ENCODE assay signal across 12 cellular contexts in genomic region chr2:32688511-32688910, GRCh38.
DNase-seq lines count a peak whose midpoint lies in the region; ATAC-seq, FAIRE-seq and TF ChIP-seq lines count a peak whose summit lies in the region.
"Had no signal": no experiment of that assay in that cellular context is flagged by ENCODE, and none has a peak within 500 bp of the region (broad histone marks: within the 10 kb centered on the region; RNA-seq: fewer than 3 reads in every experiment).

No MANE protein-coding gene starts in this region.

- POLR2A ChIA-PET in K562 (lab: Yijun Ruan, JAX) = no interaction called here

- no peak overlapping the region for H3K4me3 Mint-ChIP-seq in activated T-helper 2 cell treated with anti-CD3 and anti-CD28 coated beads, Interferon-gamma antibody, Interleukin-2, Interleukin-4, amounts not matched to agents 10 μg/mL and 5 μg/mL and 100 μg/mL, durations not matched to agents 14 hours and 24 hours and 36 hours (ENCODE audit: low read depth)
- H3K4me3 Mint-ChIP-seq: CD4-positive, alpha-beta T cell had no signal

- H3K27me3 Mint-ChIP-seq in activated T-helper 2 cell treated with anti-CD3 and anti-CD28 coated beads, Interferon-gamma antibody, Interleukin-2, Interleukin-4, amounts not matched to agents 10 μg/mL and 5 μg/mL and 100 μg/mL, durations not matched to agents 14 hours and 24 hours and 36 hours (ENCODE audit: low read depth) = no peaks in the 10 kb centered on the region
- H3K27me3 Mint-ChIP-seq: CD4-positive, alpha-beta T cell had no signal

- CTCF ChIA-PET in K562 (lab: Yijun Ruan, JAX; ENCODE audit: low intra/inter-chr PET ratio) = no interaction called here

- H4K20me1 ChIP-seq in K562 (replicated peaks; ENCODE audit: control insufficient read depth, insufficient read depth, low read length) = no peaks in the 10 kb centered on the region

- FAIRE-seq in K562 (lab: Jason Lieb, UNC) = peak; percentile 61

- peaks cover 4% of the 10 kb centered on the region for H3K36me3 Mint-ChIP-seq in activated T-helper 2 cell treated with anti-CD3 and anti-CD28 coated beads, Interferon-gamma antibody, Interleukin-2, Interleukin-4, amounts not matched to agents 10 μg/mL and 5 μg/mL and 100 μg/mL, durations not matched to agents 14 hours and 24 hours and 36 hours (ENCODE audit: low read depth)

- TF ChIP-seq CTCF in K562 (IDR thresholded peaks at IDR 0.05 in 2 of 3, conservative IDR thresholded peaks at IDR 0.05 in 1 of 3; ENCODE audit: insufficient read depth in 2 of 3, low read depth in 1 of 3, low read length in 3 of 3) (no peak), thyroid gland (IDR thresholded peaks at IDR 0.05) (no peak)

- no peaks in the 10 kb centered on the region for H3K9me1 ChIP-seq in K562 (ENCODE audit: control insufficient read depth, insufficient read depth, low read length)

- H3K4me1 ChIP-seq in K562 (replicated peaks in 1 of 2; ENCODE audit: control insufficient read depth in 2 of 2, insufficient read depth in 2 of 2, low read length in 2 of 2) = no peaks in the 10 kb centered on the region; a peak in 1 of 5 replicates
- H3K4me1 ChIP-seq in thyroid gland = no peaks in the 10 kb centered on the region
- peaks cover 2% of the 10 kb centered on the region; the same call in 1 of the 2 replicates for H3K4me1 ChIP-seq in HAP-1
- H3K4me1 ChIP-seq: prostate gland had no signal

- DNase-seq in AML-193 (lab: John Stamatoyannopoulos, UW) (peak; percentile 23 to 24), K562 (ENCODE audit: extremely low read depth in 1 of 4, low spot score in 3 of 4) (no peak), thyroid gland (no peak), HAP-1 (ENCODE audit: low spot score in 2 of 2) (no peak)
- DNase-seq in activated T-helper 2 cell treated with anti-CD3 and anti-CD28 coated beads, Interferon-gamma antibody, Interleukin-2, Interleukin-4, amounts not matched to agents 10 μg/mL and 5 μg/mL and 100 μg/mL, durations not matched to agents 14 hours and 24 hours and 36 hours (ENCODE audit: low spot score) = no peak
- DNase-seq: CD4-positive, alpha-beta T cell; NCI-H2029 had no signal

- no peak for TF ChIP-seq EP300 in K562 (IDR thresholded peaks at IDR 0.05; ENCODE audit: low read length)

- no peak overlapping the region for H3K4me2 ChIP-seq in K562 (ENCODE audit: insufficient read depth, low read length)

- H3K27me3 ChIP-seq in K562 (ENCODE audit: control insufficient read depth in 2 of 2, insufficient read depth in 2 of 2, low read length in 2 of 2) (no peaks in the 10 kb centered on the region), thyroid gland (no peaks in the 10 kb centered on the region), HAP-1 (ENCODE audit: low read depth) (no peaks in the 10 kb centered on the region)
- H3K27me3 ChIP-seq: ascending aorta had no signal

- no TSS peak for BruUV-seq in K562 (replicated peaks; lab: Mats Ljungman, UMichigan)

- H2AFZ ChIP-seq in K562 (ENCODE audit: low read depth, low read length) = no peak overlapping the region

- no peak overlapping the region for H3K27ac ChIP-seq in K562 (ENCODE audit: extremely low read depth, low read depth, low read length)
- no peak overlapping the region for H3K27ac ChIP-seq in thyroid gland
- H3K27ac ChIP-seq: ascending aorta, prostate gland had no signal

- no peak overlapping the region for H3K27ac Mint-ChIP-seq in activated T-helper 2 cell treated with anti-CD3 and anti-CD28 coated beads, Interferon-gamma antibody, Interleukin-2, Interleukin-4, amounts not matched to agents 10 μg/mL and 5 μg/mL and 100 μg/mL, durations not matched to agents 14 hours and 24 hours and 36 hours
- H3K27ac Mint-ChIP-seq: CD4-positive, alpha-beta T cell had no signal

- no peaks in the 10 kb centered on the region for H3K9me3 Mint-ChIP-seq in activated T-helper 2 cell treated with anti-CD3 and anti-CD28 coated beads, Interferon-gamma antibody, Interleukin-2, Interleukin-4, amounts not matched to agents 10 μg/mL and 5 μg/mL and 100 μg/mL, durations not matched to agents 14 hours and 24 hours and 36 hours
- H3K9me3 Mint-ChIP-seq: CD4-positive, alpha-beta T cell had no signal

- H3K36me3 ChIP-seq in K562 (ENCODE audit: control insufficient read depth, insufficient read depth, low read length) (peaks cover 20% of the 10 kb centered on the region; the same call in 2 of the 3 replicates), thyroid gland (no peaks in the 10 kb centered on the region), HAP-1 (replicated peaks) (no peaks in the 10 kb centered on the region)
- H3K36me3 ChIP-seq: ascending aorta, prostate gland had no signal

- TF ChIP-seq POLR2A in K562 (conservative IDR thresholded peaks at IDR 0.05) (no peak), thyroid gland (IDR thresholded peaks at IDR 0.05) (no peak)

- H3K79me2 ChIP-seq in K562 (ENCODE audit: control insufficient read depth, insufficient read depth, low read length) = no peaks in the 10 kb centered on the region

- H3K9me3 ChIP-seq in K562 (replicated peaks; ENCODE audit: control insufficient read depth, insufficient read depth, low read depth, low read length) (no peaks in the 10 kb centered on the region), thyroid gland (no peaks in the 10 kb centered on the region), HAP-1 (no peaks in the 10 kb centered on the region)
- H3K9me3 ChIP-seq: ascending aorta, prostate gland had no signal

- WGBS in K562 (ENCODE audit: insufficient coverage, low coverage, missing lambda C conversion rate) = 83% methylated on average over 1 of the region's 1 CpG
- WGBS in thyroid gland, 2 donors = 92 to 99% methylated on average over 1 of the region's 1 CpG

- no peak for TF ChIP-seq RAD21 in K562 (CRISPR knock-in tag; conservative IDR thresholded peaks at IDR 0.05 in 1 of 2, IDR thresholded peaks at IDR 0.05 in 1 of 2)

- peak; percentile 72 for ATAC-seq in GM19395 (IDR thresholded peaks at IDR 0.05; ENCODE audit: unreplicated experiment)
- peak; percentile 92 for ATAC-seq in HG03558 (IDR thresholded peaks at IDR 0.05; ENCODE audit: extremely low read depth, unreplicated experiment)
- no peak for ATAC-seq in K562
- no peak for ATAC-seq in HG02840 (IDR thresholded peaks at IDR 0.05; ENCODE audit: low FRiP score, unreplicated experiment)

- H3K9ac ChIP-seq in K562 (ENCODE audit: insufficient read depth in 1 of 2, low read depth in 2 of 2, low read length in 2 of 2) = no peak overlapping the region

- in situ Hi-C loops in K562 (cut with MboI) (no loop called here), HAP-1 (cut with MboI; ENCODE audit: low sequenced_read_pairs) (no loop called here)

- intact Hi-C loops in K562 (cut with micrococcal nuclease) (no loop called here), thyroid gland (cut with DNase I) (no loop called here)
- intact Hi-C loops in activated T-helper 2 cell treated with anti-CD3 and anti-CD28 coated beads, Interferon-gamma antibody, Interleukin-2, Interleukin-4, amounts not matched to agents 10 μg/mL and 5 μg/mL and 100 μg/mL, durations not matched to agents 14 hours and 24 hours and 36 hours (cut with micrococcal nuclease) = no loop called here

- H3K4me3 ChIP-seq in K562 (no peak overlapping the region), thyroid gland (replicated peaks in 1 of 3) (no peak overlapping the region), HAP-1 (no peak overlapping the region)
- H3K4me3 ChIP-seq: ascending aorta, prostate gland had no signal

- H3K4me1 Mint-ChIP-seq in activated T-helper 2 cell treated with anti-CD3 and anti-CD28 coated beads, Interferon-gamma antibody, Interleukin-2, Interleukin-4, amounts not matched to agents 10 μg/mL and 5 μg/mL and 100 μg/mL, durations not matched to agents 14 hours and 24 hours and 36 hours (ENCODE audit: low read depth) = peaks cover 11% of the 10 kb centered on the region

TF ChIP-seq in K562, 482 proteins besides CTCF, POLR2A, EP300 and RAD21:
- TF ChIP-seq, protein P1, sequence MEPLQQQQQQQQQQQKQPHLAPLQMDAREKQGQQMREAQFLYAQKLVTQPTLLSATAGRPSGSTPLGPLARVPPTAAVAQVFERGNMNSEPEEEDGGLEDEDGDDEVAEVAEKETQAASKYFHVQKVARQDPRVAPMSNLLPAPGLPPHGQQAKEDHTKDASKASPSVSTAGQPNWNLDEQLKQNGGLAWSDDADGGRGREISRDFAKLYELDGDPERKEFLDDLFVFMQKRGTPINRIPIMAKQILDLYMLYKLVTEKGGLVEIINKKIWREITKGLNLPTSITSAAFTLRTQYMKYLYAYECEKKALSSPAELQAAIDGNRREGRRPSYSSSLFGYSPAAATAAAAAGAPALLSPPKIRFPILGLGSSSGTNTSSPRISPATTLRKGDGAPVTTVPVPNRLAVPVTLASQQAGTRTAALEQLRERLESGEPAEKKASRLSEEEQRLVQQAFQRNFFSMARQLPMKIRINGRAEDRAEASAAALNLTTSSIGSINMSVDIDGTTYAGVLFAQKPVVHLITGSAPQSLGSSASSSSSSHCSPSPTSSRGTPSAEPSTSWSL (CRISPR knock-in tag; IDR thresholded peaks at IDR 0.05; ENCODE audit: borderline replicate concordance) = no peak
- TF ChIP-seq PHF20 (IDR thresholded peaks at IDR 0.05; ENCODE audit: partially characterized antibody) (no peak), MAZ (CRISPR knock-in tag; conservative IDR thresholded peaks at IDR 0.05 in 1 of 2, IDR thresholded peaks at IDR 0.05 in 1 of 2) (no peak), ESRRB (CRISPR knock-in tag; IDR thresholded peaks at IDR 0.05; ENCODE audit: borderline replicate concordance) (no peak), TAF1 (IDR thresholded peaks at IDR 0.05; ENCODE audit: control insufficient read depth, extremely low read depth, insufficient read depth, low read length, severe bottlenecking) (no peak), ZNF316 (IDR thresholded peaks at IDR 0.05) (no peak), NFIX (CRISPR knock-in tag; IDR thresholded peaks at IDR 0.05; ENCODE audit: low read depth) (no peak)
- TF ChIP-seq, protein P2, sequence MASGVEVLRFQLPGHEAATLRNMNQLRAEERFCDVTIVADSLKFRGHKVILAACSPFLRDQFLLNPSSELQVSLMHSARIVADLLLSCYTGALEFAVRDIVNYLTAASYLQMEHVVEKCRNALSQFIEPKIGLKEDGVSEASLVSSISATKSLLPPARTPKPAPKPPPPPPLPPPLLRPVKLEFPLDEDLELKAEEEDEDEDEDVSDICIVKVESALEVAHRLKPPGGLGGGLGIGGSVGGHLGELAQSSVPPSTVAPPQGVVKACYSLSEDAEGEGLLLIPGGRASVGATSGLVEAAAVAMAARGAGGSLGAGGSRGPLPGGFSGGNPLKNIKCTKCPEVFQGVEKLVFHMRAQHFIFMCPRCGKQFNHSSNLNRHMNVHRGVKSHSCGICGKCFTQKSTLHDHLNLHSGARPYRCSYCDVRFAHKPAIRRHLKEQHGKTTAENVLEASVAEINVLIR (CRISPR knock-in tag; IDR thresholded peaks at IDR 0.05) = no peak

Comparison
In these comparisons a context has a peak if more than half of its experiments do, and no peak if none do; other contexts are left out.
1. DNase-seq: peak in AML-193 (2 of 2); none in K562 (0 of 4), thyroid gland (0 of 2), activated T-helper 2 cell treated with anti-CD3 and anti-CD28 coated beads, Interferon-gamma antibody, Interleukin-2, Interleukin-4, amounts not matched to agents 10 μg/mL and 5 μg/mL and 100 μg/mL, durations not matched to agents 14 hours and 24 hours and 36 hours (single experiment) and HAP-1 (0 of 2).
2. ATAC-seq: peak in GM19395 (single experiment) and HG03558 (single experiment); none in K562 (single experiment) and HG02840 (single experiment).